Comparison of ENCODE assay signal across 8 cellular contexts in the genomic region with DNA sequence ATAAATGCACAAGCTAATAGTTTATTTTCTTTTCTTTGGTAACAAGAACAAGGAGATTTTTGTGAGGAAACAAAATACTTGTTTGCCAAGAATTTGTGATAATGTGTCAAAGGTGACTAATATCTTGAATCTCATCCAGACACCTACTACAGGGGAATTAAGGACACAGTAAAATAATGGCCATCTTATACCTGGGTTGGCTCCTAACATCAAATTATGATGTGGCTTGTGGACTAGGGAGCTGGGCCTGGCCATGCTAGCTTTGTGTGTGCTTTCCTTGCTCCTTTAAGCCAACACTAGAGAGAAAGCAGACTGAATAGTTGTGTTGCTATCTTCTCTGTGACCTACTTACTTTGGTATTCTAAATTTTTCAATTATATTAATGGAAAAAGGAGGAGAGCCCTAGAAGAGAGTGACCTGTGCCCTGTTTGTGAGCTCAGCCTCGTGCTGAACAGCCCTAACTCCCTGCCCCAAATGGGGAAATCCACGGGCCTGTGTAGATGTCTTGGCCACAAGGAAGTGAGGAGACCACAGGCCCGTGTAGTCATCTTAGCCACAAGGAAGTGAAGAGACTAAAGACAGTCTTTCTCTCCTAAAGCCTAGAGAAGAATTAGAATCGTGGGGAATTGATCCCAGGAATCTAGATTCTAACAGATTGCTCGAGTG. TPM values are rescaled to one million over a fixed set of nuclear protein-coding genes. Genes with fewer than 3 reads are reported as not detected.
DNase-seq lines count a peak whose midpoint lies in the region; ATAC-seq and TF ChIP-seq lines count a peak whose summit lies in the region.

No MANE protein-coding gene starts in this region.

- peaks cover 2% of the 10 kb centered on the region for H3K9me3 Mint-ChIP-seq in activated CD8-positive, alpha-beta T cell treated with anti-CD3 and anti-CD28 coated beads for 36 hours
- no peaks in the 10 kb centered on the region for H3K9me3 Mint-ChIP-seq in activated CD8-positive, alpha-beta T cell treated with anti-CD3 and anti-CD28 coated beads, Interleukin-2, amount 10 ng/mL, durations not matched to agents 7 days and 5 days (ENCODE audit: insufficient read depth)

- POLR2A ChIA-PET in activated CD8-positive, alpha-beta T cell treated with anti-CD3 and anti-CD28 coated beads for 36 hours (lab: Charles Lee): no interaction called here
- POLR2A ChIA-PET in activated CD8-positive, alpha-beta T cell treated with anti-CD3 and anti-CD28 coated beads, Interleukin-2, amount 10 ng/mL, durations not matched to agents 7 days and 5 days (lab: Charles Lee): no interaction called here

- no peak overlapping the region for H3K27ac Mint-ChIP-seq in activated CD8-positive, alpha-beta T cell treated with anti-CD3 and anti-CD28 coated beads for 36 hours
- H3K27ac Mint-ChIP-seq in activated CD8-positive, alpha-beta T cell treated with anti-CD3 and anti-CD28 coated beads, Interleukin-2, amount 10 ng/mL, durations not matched to agents 7 days and 5 days: no peak overlapping the region

- H3K27ac ChIP-seq in right atrium auricular region (peak overlapping the region; percentile 26 to 73), vagina (peak overlapping the region; percentile 46)

- H3K27me3 Mint-ChIP-seq in activated CD8-positive, alpha-beta T cell treated with anti-CD3 and anti-CD28 coated beads for 36 hours: no peaks in the 10 kb centered on the region
- no peaks in the 10 kb centered on the region for H3K27me3 Mint-ChIP-seq in activated CD8-positive, alpha-beta T cell treated with anti-CD3 and anti-CD28 coated beads, Interleukin-2, amount 10 ng/mL, durations not matched to agents 7 days and 5 days (ENCODE audit: low read depth)

- H3K36me3 Mint-ChIP-seq in activated CD8-positive, alpha-beta T cell treated with anti-CD3 and anti-CD28 coated beads for 36 hours (ENCODE audit: low read depth): no peaks in the 10 kb centered on the region
- no peaks in the 10 kb centered on the region for H3K36me3 Mint-ChIP-seq in activated CD8-positive, alpha-beta T cell treated with anti-CD3 and anti-CD28 coated beads, Interleukin-2, amount 10 ng/mL, durations not matched to agents 7 days and 5 days (ENCODE audit: low read depth)

- no peak for TF ChIP-seq CTCF in activated CD8-positive, alpha-beta T cell treated with anti-CD3 and anti-CD28 coated beads for 36 hours (IDR thresholded peaks at IDR 0.05)
- TF ChIP-seq CTCF in right atrium auricular region (IDR thresholded peaks at IDR 0.05) (no peak), vagina (IDR thresholded peaks at IDR 0.05) (no peak)

- no peaks in the 10 kb centered on the region for H3K9me3 ChIP-seq in right atrium auricular region
- no peaks in the 10 kb centered on the region for H3K9me3 ChIP-seq in vagina

- CTCF ChIA-PET in activated CD8-positive, alpha-beta T cell treated with anti-CD3 and anti-CD28 coated beads for 36 hours (lab: Charles Lee): no interaction called here
- CTCF ChIA-PET in activated CD8-positive, alpha-beta T cell treated with anti-CD3 and anti-CD28 coated beads, Interleukin-2, amount 10 ng/mL, durations not matched to agents 7 days and 5 days (lab: Charles Lee): no interaction called here

- no peak for TF ChIP-seq POLR2A in vagina (IDR thresholded peaks at IDR 0.05)

- H3K27me3 ChIP-seq in right atrium auricular region (no peaks in the 10 kb centered on the region), vagina (no peaks in the 10 kb centered on the region)

- no peaks in the 10 kb centered on the region for H3K4me1 Mint-ChIP-seq in activated CD8-positive, alpha-beta T cell treated with anti-CD3 and anti-CD28 coated beads for 36 hours (ENCODE audit: low read depth)
- no peaks in the 10 kb centered on the region for H3K4me1 Mint-ChIP-seq in activated CD8-positive, alpha-beta T cell treated with anti-CD3 and anti-CD28 coated beads, Interleukin-2, amount 10 ng/mL, durations not matched to agents 7 days and 5 days (ENCODE audit: low read depth)

- intact Hi-C loops in activated CD8-positive, alpha-beta T cell treated with anti-CD3 and anti-CD28 coated beads for 36 hours (cut with micrococcal nuclease): no loop called here
- intact Hi-C loops in vagina (cut with DNase I): no loop called here

- ATAC-seq in activated CD8-positive, alpha-beta T cell treated with anti-CD3 and anti-CD28 coated beads for 36 hours: no peak
- no peak for ATAC-seq in activated CD8-positive, alpha-beta T cell treated with anti-CD3 and anti-CD28 coated beads, Interleukin-2, amount 10 ng/mL, durations not matched to agents 7 days and 5 days
- ATAC-seq in HG03135 (IDR thresholded peaks at IDR 0.05; ENCODE audit: unreplicated experiment): peak; percentile 96
- peak; percentile 64 for ATAC-seq in SK-N-SH treated with all-trans-retinoic acid at 6 μM for 48 hours

- H3K4me1 ChIP-seq in right atrium auricular region (peaks cover 0 to 33% of the 10 kb centered on the region in 2 donors), vagina (peaks cover 37% of the 10 kb centered on the region)

- H3K4me3 ChIP-seq in right atrium auricular region (no peak overlapping the region), vagina (no peak overlapping the region)

- peak; percentile 14 for DNase-seq in activated CD8-positive, alpha-beta T cell treated with anti-CD3 and anti-CD28 coated beads for 36 hours
- no peak for DNase-seq in activated CD8-positive, alpha-beta T cell treated with anti-CD3 and anti-CD28 coated beads, Interleukin-2, amount 10 ng/mL, durations not matched to agents 7 days and 5 days
- DNase-seq in right atrium auricular region (ENCODE audit: low spot score): peak; percentile 79
- DNase-seq in vagina (ENCODE audit: extremely low spot score in 2 of 2): no peak
- DNase-seq in NCI-H748 treated with DMSO at 0.1 percent for 48 hours (lab: John Stamatoyannopoulos, UW): no peak
- DNase-seq in NCI-H1092 (lab: John Stamatoyannopoulos, UW): no peak

- H3K36me3 ChIP-seq in right atrium auricular region: no peaks in the 10 kb centered on the region
- no peaks in the 10 kb centered on the region for H3K36me3 ChIP-seq in vagina

- H3K4me3 Mint-ChIP-seq in activated CD8-positive, alpha-beta T cell treated with anti-CD3 and anti-CD28 coated beads for 36 hours: no peak overlapping the region
- H3K4me3 Mint-ChIP-seq in activated CD8-positive, alpha-beta T cell treated with anti-CD3 and anti-CD28 coated beads, Interleukin-2, amount 10 ng/mL, durations not matched to agents 7 days and 5 days: no peak overlapping the region

TF ChIP-seq in SK-N-SH treated with all-trans-retinoic acid at 6 μM for 48 hours, 23 proteins besides CTCF, POLR2A, EP300 and RAD21 (continues in another document):
- TF ChIP-seq, protein P1, sequence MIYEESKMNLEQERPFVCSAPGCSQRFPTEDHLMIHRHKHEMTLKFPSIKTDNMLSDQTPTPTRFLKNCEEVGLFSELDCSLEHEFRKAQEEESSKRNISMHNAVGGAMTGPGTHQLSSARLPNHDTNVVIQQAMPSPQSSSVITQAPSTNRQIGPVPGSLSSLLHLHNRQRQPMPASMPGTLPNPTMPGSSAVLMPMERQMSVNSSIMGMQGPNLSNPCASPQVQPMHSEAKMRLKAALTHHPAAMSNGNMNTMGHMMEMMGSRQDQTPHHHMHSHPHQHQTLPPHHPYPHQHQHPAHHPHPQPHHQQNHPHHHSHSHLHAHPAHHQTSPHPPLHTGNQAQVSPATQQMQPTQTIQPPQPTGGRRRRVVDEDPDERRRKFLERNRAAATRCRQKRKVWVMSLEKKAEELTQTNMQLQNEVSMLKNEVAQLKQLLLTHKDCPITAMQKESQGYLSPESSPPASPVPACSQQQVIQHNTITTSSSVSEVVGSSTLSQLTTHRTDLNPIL (CRISPR knock-in tag; IDR thresholded peaks at IDR 0.05; ENCODE audit: low read depth): no peak
- no peak for TF ChIP-seq ISL1 (CRISPR knock-in tag; IDR thresholded peaks at IDR 0.05)
- TF ChIP-seq TCF4 (CRISPR knock-in tag; IDR thresholded peaks at IDR 0.05; ENCODE audit: borderline replicate concordance): no peak
- TF ChIP-seq GLIS3 (CRISPR knock-in tag; IDR thresholded peaks at IDR 0.05): no peak
- no peak for TF ChIP-seq OSR1 (CRISPR knock-in tag; IDR thresholded peaks at IDR 0.05)
- no peak for TF ChIP-seq RARB (CRISPR knock-in tag; IDR thresholded peaks at IDR 0.05)
- no peak for TF ChIP-seq SNAI2 (CRISPR knock-in tag; IDR thresholded peaks at IDR 0.05)
- TF ChIP-seq ESRRG (CRISPR knock-in tag; IDR thresholded peaks at IDR 0.05): no peak
- no peak for TF ChIP-seq ZNF565 (CRISPR knock-in tag; conservative IDR thresholded peaks at IDR 0.05; ENCODE audit: low read depth)
- no peak for TF ChIP-seq BACH2 (CRISPR knock-in tag; IDR thresholded peaks at IDR 0.05; ENCODE audit: borderline replicate concordance)
- TF ChIP-seq ZFP3 (CRISPR knock-in tag; IDR thresholded peaks at IDR 0.05): no peak
- no peak for TF ChIP-seq ZC3H10 (CRISPR knock-in tag; IDR thresholded peaks at IDR 0.05)
- no peak for TF ChIP-seq TOX (CRISPR knock-in tag; IDR thresholded peaks at IDR 0.05; ENCODE audit: borderline replicate concordance)
- TF ChIP-seq, protein P2, sequence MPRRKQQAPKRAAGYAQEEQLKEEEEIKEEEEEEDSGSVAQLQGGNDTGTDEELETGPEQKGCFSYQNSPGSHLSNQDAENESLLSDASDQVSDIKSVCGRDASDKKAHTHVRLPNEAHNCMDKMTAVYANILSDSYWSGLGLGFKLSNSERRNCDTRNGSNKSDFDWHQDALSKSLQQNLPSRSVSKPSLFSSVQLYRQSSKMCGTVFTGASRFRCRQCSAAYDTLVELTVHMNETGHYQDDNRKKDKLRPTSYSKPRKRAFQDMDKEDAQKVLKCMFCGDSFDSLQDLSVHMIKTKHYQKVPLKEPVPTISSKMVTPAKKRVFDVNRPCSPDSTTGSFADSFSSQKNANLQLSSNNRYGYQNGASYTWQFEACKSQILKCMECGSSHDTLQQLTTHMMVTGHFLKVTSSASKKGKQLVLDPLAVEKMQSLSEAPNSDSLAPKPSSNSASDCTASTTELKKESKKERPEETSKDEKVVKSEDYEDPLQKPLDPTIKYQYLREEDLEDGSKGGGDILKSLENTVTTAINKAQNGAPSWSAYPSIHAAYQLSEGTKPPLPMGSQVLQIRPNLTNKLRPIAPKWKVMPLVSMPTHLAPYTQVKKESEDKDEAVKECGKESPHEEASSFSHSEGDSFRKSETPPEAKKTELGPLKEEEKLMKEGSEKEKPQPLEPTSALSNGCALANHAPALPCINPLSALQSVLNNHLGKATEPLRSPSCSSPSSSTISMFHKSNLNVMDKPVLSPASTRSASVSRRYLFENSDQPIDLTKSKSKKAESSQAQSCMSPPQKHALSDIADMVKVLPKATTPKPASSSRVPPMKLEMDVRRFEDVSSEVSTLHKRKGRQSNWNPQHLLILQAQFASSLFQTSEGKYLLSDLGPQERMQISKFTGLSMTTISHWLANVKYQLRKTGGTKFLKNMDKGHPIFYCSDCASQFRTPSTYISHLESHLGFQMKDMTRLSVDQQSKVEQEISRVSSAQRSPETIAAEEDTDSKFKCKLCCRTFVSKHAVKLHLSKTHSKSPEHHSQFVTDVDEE (CRISPR knock-in tag; IDR thresholded peaks at IDR 0.05): no peak
- no peak for TF ChIP-seq CSDC2 (CRISPR knock-in tag; IDR thresholded peaks at IDR 0.05)

RNA-seq across cellular contexts. Expression of a gene that starts 23.3 kb away (rescaled TPM):
- total RNA-seq in activated CD8-positive, alpha-beta T cell treated with anti-CD3 and anti-CD28 coated beads for 36 hours: under 1 TPM; 0.22 to 0.70 TPM
- not detected for total RNA-seq in activated CD8-positive, alpha-beta T cell treated with anti-CD3 and anti-CD28 coated beads, Interleukin-2, amount 10 ng/mL, durations not matched to agents 7 days and 5 days
- total RNA-seq in right atrium auricular region: 10 to 100 TPM; 34.0 to 42.0 TPM
- total RNA-seq in vagina: 40.0 TPM

Comparison
In these comparisons a context has a peak if more than half of its experiments do, and no peak if none do; other contexts are left out.
1. DNase-seq: peak in activated CD8-positive, alpha-beta T cell treated with anti-CD3 and anti-CD28 coated beads for 36 hours (single experiment) and right atrium auricular region (single experiment); none in activated CD8-positive, alpha-beta T cell treated with anti-CD3 and anti-CD28 coated beads, Interleukin-2, amount 10 ng/mL, durations not matched to agents 7 days and 5 days (single experiment), vagina (0 of 2), NCI-H748 treated with DMSO at 0.1 percent for 48 hours (single experiment) and NCI-H1092 (single experiment).
2. ATAC-seq: peak in HG03135 (single experiment) and SK-N-SH treated with all-trans-retinoic acid at 6 μM for 48 hours (single experiment); none in activated CD8-positive, alpha-beta T cell treated with anti-CD3 and anti-CD28 coated beads for 36 hours (single experiment) and activated CD8-positive, alpha-beta T cell treated with anti-CD3 and anti-CD28 coated beads, Interleukin-2, amount 10 ng/mL, durations not matched to agents 7 days and 5 days (single experiment).
3. RNA of a gene that starts 23.3 kb away (total RNA-seq): 34.0 to 42.0 TPM in right atrium auricular region and 40.0 TPM in vagina (single experiment); 0.22 to 0.70 TPM in activated CD8-positive, alpha-beta T cell treated with anti-CD3 and anti-CD28 coated beads for 36 hours and not detected in activated CD8-positive, alpha-beta T cell treated with anti-CD3 and anti-CD28 coated beads, Interleukin-2, amount 10 ng/mL, durations not matched to agents 7 days and 5 days; every median in the first group is over 10 times any median in the second.